In the genomic region with DNA sequence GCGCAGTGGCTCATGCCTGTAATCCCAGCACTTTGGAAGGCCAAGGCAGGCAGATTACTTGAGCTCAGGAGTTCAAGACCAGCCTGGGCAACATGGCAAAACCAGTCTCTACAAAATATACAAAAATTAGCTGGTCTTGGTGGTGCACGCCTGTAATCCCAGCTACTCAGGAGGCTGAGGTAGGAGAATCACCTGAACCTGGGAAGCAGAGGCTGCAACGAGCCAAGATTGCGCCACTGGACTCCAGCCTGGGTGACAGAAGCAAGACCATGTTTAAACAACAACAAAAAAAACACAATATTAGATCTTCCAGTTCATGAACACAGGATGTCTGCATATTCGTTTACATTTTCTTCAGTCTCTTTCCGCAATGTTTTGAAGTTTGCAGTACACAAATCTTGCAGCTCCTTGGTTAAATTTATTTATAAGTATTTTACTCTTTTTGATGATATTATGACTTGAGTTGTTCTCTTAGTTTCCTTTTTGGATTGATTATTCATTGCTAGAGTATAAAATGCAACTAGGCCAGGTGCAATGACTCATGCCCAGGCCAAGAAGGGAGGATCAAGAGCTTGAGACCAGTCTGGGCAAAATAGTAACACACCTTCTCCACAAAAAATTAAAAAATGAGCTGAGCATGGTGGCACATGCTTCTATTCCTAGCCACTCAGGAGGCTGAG, we compare ENCODE assay signal across 17 cellular contexts.
DNase-seq lines count a peak whose midpoint lies in the region; ATAC-seq lines count a peak whose summit lies in the region.
"Had no signal": no experiment of that assay in that cellular context is flagged by ENCODE, and none has a peak within 500 bp of the region (broad histone marks: within the 10 kb centered on the region; RNA-seq: fewer than 3 reads in every experiment).

No MANE protein-coding gene starts in this region.

- ATAC-seq in HG03460 (IDR thresholded peaks at IDR 0.05; ENCODE audit: unreplicated experiment), result no peak

- peak; percentile 25 for DNase-seq in activated CD4-positive, alpha-beta T cell treated with anti-CD3 and anti-CD28 coated beads for 48 hours
- no peak for DNase-seq in activated CD4-positive, alpha-beta T cell treated with anti-CD3 and anti-CD28 coated beads for 1 hour
- peak; percentile 14 for DNase-seq in stimulated activated CD4-positive, alpha-beta T cell treated with anti-CD3 and anti-CD28 coated beads, Interleukin-1b, Interleukin-23, amount 100 ng/mL, for 48 hours
- DNase-seq in stimulated activated CD4-positive, alpha-beta T cell treated with anti-CD3 and anti-CD28 coated beads, Interleukin-12 subunit alpha, Interleukin-12 subunit beta, amount 100 ng/mL, for 4 hours, result no peak
- DNase-seq in kidney tubule cell (ENCODE audit: low spot score) (peak; percentile 20), NCI-H345 (lab: John Stamatoyannopoulos, UW) (no peak)
- DNase-seq: Caco-2; CD4-positive, alpha-beta T cell; H9; IMR-90; NCI-H1417 treated with DMSO at 0.1 percent for 48 hours; NCI-H187 treated with DMSO at 0.1 percent for 48 hours; NCI-H2227 treated with DMSO at 0.1 percent for 48 hours; NCI-H524; NCI-H82; OCI-M1 had no signal

Comparison
In these comparisons a context has a peak if more than half of its experiments do, and no peak if none do; other contexts are left out.
1. DNase-seq: peak in activated CD4-positive, alpha-beta T cell treated with anti-CD3 and anti-CD28 coated beads for 48 hours (single experiment), stimulated activated CD4-positive, alpha-beta T cell treated with anti-CD3 and anti-CD28 coated beads, Interleukin-1b, Interleukin-23, amount 100 ng/mL, for 48 hours (single experiment) and kidney tubule cell (single experiment); none in activated CD4-positive, alpha-beta T cell treated with anti-CD3 and anti-CD28 coated beads for 1 hour (single experiment), stimulated activated CD4-positive, alpha-beta T cell treated with anti-CD3 and anti-CD28 coated beads, Interleukin-12 subunit alpha, Interleukin-12 subunit beta, amount 100 ng/mL, for 4 hours (single experiment) and NCI-H345 (single experiment).